Comparison of ENCODE assay signal across 8 cellular contexts in the genomic region with DNA sequence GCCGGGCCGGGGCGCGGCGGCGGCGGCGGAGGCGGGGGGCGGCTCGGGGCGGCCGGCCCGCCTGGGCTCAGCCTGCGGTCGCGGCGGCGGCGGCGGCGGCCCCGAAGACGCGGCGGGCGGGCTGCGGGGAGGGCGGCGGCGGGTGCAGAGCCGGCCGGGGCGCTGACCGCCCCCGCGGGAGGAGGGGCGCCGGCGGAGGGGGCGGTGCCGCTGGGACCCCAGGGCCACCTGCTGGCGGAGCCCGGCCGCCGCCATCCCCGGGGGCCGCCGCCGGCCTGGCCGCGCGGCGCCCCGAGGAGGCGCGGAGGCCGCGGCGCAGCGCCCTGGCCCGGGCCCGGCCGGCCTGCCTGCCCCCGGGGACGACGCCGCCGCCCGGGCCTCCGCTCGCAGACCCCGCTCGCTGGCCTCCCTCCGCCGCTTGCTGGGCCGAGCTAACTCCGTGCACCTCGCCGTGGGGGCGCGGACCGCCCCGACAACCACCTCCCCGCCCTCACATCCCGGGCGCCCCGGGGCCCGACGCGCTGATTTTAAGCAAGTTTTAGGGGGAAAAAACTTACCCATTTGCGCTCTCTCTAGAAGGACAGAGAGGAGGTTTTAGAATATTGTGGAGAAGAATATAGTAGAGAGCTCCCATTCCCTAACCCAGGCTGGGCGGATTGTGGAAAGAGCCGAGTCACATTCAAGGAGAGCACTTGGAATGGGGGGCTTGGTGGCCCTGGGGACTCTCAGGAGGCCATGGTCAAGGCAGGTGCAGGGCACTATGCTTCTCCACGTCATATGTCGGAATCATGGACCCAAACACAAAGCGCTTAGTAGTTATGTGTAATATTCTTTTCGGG. TPM values are rescaled to one million over a fixed set of nuclear protein-coding genes. Genes with fewer than 3 reads are reported as not detected.
A peak's percentile ranks its signal among the peaks of the same experiment; 100 is the strongest.
DNase-seq lines count a peak whose midpoint lies in the region; ATAC-seq and TF ChIP-seq lines count a peak whose summit lies in the region.

A gene with protein sequence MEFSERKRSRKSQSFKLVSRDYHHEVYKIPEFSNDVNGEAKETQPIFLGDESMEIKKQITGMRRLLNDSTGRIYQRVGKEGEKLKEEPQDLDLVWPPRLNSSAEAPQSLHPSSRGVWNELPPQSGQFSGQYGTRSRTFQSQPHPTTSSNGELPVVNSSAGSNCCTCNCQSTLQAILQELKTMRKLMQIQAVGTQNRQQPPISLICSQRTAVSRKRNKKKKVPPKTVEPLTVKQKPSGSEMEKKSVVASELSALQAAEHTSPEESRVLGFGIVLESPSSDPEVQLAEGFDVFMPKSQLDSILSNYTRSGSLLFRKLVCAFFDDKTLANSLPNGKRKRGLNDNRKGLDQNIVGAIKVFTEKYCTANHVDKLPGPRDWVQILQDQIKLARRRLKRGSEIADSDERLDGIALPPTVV (minus strand): TSS at position 140 of the 839 bp plus-strand sequence. CDS start 481 bp downstream, outside the sequence.

- H3K36me3 ChIP-seq in body of pancreas (replicated peaks in 1 of 2; ENCODE audit: insufficient read depth in 1 of 2, low read depth in 2 of 2): no peaks in the 10 kb centered on the region
- H3K36me3 ChIP-seq in iPS-18a (ENCODE audit: control insufficient read depth, low read depth, low read length): no peaks in the 10 kb centered on the region
- H3K36me3 ChIP-seq in gastrocnemius medialis: no peaks in the 10 kb centered on the region

- in situ Hi-C loops in gastrocnemius medialis (cut with MboI; ENCODE audit: low sequenced_read_pairs in 4 of 4): loop anchor here in 1 of 4 donors (25.0 kb wide), 1 partner anchor 167 kb away; no protein-coding TSS in a partner anchor

- peak in 1 of 3 donors; percentile 29 for TF ChIP-seq POLR2A in body of pancreas (IDR thresholded peaks at IDR 0.05)
- TF ChIP-seq POLR2A in gastrocnemius medialis (IDR thresholded peaks at IDR 0.05): no peak

- H3K4me3 ChIP-seq in body of pancreas (peak within 1 kb of the TSS; percentile 62 to 65), iPS-18a (ENCODE audit: low read length) (peak within 1 kb of the TSS; percentile 65), gastrocnemius medialis (peak within 1 kb of the TSS; percentile 64 to 76 (median 68))

- intact Hi-C loops in body of pancreas (cut with DNase I) (no loop called here), gastrocnemius medialis (cut with DNase I; ENCODE audit: low total_unique reads) (loop anchor here (2.0 to 5.0 kb wide), 2 partner anchors 58 to 182 kb away; partner anchors contain the start of genes PRPF18 and SEPHS1)

- H3K9ac ChIP-seq in iPS-18a (ENCODE audit: low read length): peak within 1 kb of the TSS; percentile 39

- peak in 2 of 7 experiments; percentile 43 to 50 for TF ChIP-seq CTCF in body of pancreas (IDR thresholded peaks at IDR 0.05)
- no peak for TF ChIP-seq CTCF in gastrocnemius medialis (IDR thresholded peaks at IDR 0.05 in 4 of 5, conservative IDR thresholded peaks at IDR 0.05 in 1 of 5)

- H3K4me1 ChIP-seq in body of pancreas (peaks cover 27% of the 10 kb centered on the region), iPS-18a (ENCODE audit: control insufficient read depth, low read depth, low read length) (peaks cover 11% of the 10 kb centered on the region), gastrocnemius medialis (peaks cover 13 to 15% of the 10 kb centered on the region in 2 donors)

- H3K27ac ChIP-seq in body of pancreas: peak within 1 kb of the TSS; percentile 39 to 81 (median 75)
- H3K27ac ChIP-seq in iPS-18a (ENCODE audit: low read length): no peak within 1 kb of the TSS
- H3K27ac ChIP-seq in gastrocnemius medialis: peak within 1 kb of the TSS; percentile 63 to 81 (median 74)

- ATAC-seq in body of pancreas (peak; percentile 83), gastrocnemius medialis (peak; percentile 76 to 78), GM19452 (IDR thresholded peaks at IDR 0.05; ENCODE audit: unreplicated experiment) (no peak)

- H3K27me3 ChIP-seq in body of pancreas: no peaks in the 10 kb centered on the region
- H3K27me3 ChIP-seq in iPS-18a (ENCODE audit: control insufficient read depth, insufficient read depth, low read length): peaks cover 41% of the 10 kb centered on the region
- H3K27me3 ChIP-seq in gastrocnemius medialis: no peaks in the 10 kb centered on the region

- peak; percentile 27 for DNase-seq in DMS114 treated with DMSO at 0.1 percent for 48 hours (lab: John Stamatoyannopoulos, UW; ENCODE audit: unreplicated experiment)
- DNase-seq in HuH-7.5 (ENCODE audit: low spot score): peak; percentile 86
- peak; percentile 48 to 73 (median 49) for DNase-seq in body of pancreas
- no peak for DNase-seq in gastrocnemius medialis
- DNase-seq in HPDE6-E6E7 (ENCODE audit: extremely low spot score): no peak
- no peak for DNase-seq in AML-193 (lab: John Stamatoyannopoulos, UW)

- no peaks in the 10 kb centered on the region for H3K9me3 ChIP-seq in body of pancreas
- no peaks in the 10 kb centered on the region for H3K9me3 ChIP-seq in iPS-18a (ENCODE audit: control insufficient read depth, low read depth, low read length)
- H3K9me3 ChIP-seq in gastrocnemius medialis: no peaks in the 10 kb centered on the region

- 5 to 15% methylated on average over 17 to 42 of the region's 98 CpGs for WGBS in body of pancreas, 2 donors

RNA-seq across cellular contexts. Expression of the gene that starts here (rescaled TPM):
- 10 to 100 TPM; 13.7 to 17.5 TPM for total RNA-seq in body of pancreas
- total RNA-seq in gastrocnemius medialis: 10 to 100 TPM; 23.6 to 35.5 (median 26.1) TPM

Comparison
In these comparisons a context has a peak if more than half of its experiments do, and no peak if none do; other contexts are left out.
1. DNase-seq: peak in DMS114 treated with DMSO at 0.1 percent for 48 hours (single experiment), HuH-7.5 (single experiment) and body of pancreas (4 of 4); none in gastrocnemius medialis (0 of 2), HPDE6-E6E7 (single experiment) and AML-193 (0 of 2).
2. Peak in every context shown above with its lines, with median percentiles within 50 percentile points of each other: H3K4me3 ChIP-seq.